In genomic region chr1:27307851-27308598, GRCh38 we compare ENCODE assay signal across 17 cellular contexts. TPM values are rescaled to one million over a fixed set of nuclear protein-coding genes. Genes with fewer than 3 reads are reported as not detected.
DNase-seq lines count a peak whose midpoint lies in the region; ATAC-seq and TF ChIP-seq lines count a peak whose summit lies in the region.
"Had no signal": no experiment of that assay in that cellular context is flagged by ENCODE, and none has a peak within 500 bp of the region (broad histone marks: within the 10 kb centered on the region; RNA-seq: fewer than 3 reads in every experiment).

No MANE protein-coding gene starts in this region.

- H3K27ac ChIP-seq in cardiac muscle cell (peak overlapping the region; percentile 61), iPS-20b (ENCODE audit: low read length) (peak overlapping the region; percentile 59)
- H3K27ac ChIP-seq: gastrocnemius medialis, SK-N-MC had no signal

- H3K9me3 ChIP-seq in cardiac muscle cell (ENCODE audit: low read depth) = no peaks in the 10 kb centered on the region
- no peaks in the 10 kb centered on the region for H3K9me3 ChIP-seq in iPS-20b (ENCODE audit: insufficient read depth, low read depth, low read length)
- H3K9me3 ChIP-seq: gastrocnemius medialis had no signal

- TF ChIP-seq CTCF in cardiac muscle cell (IDR thresholded peaks at IDR 0.05; ENCODE audit: low read depth, low read length) = no peak

- DNase-seq in cardiac muscle cell (ENCODE audit: low read depth in 1 of 2, low spot score in 1 of 2) (peak in 1 of 2 donors; percentile 33), Right ventricle myocardium inferior (ENCODE audit: missing footprints) (no peak), NCI-H510A (lab: John Stamatoyannopoulos, UW) (peak; percentile 60), putamen (ENCODE audit: low spot score) (no peak), RKO (ENCODE audit: low spot score) (no peak), anterior cingulate cortex (lab: John Stamatoyannopoulos, UW) (no peak)
- DNase-seq: activated CD4-positive, alpha-beta T cell treated with anti-CD3 and anti-CD28 coated beads, Interleukin-2, amount 10 ng/mL, durations not matched to agents 24 days and 14 days; activated naive CD4-positive, alpha-beta T cell treated with anti-CD3 and anti-CD28 coated beads, Interleukin-2, amount 10 ng/mL, durations not matched to agents 7 days and 5 days; CD8-positive, alpha-beta memory T cell; cortex of kidney; gastrocnemius medialis; HCEC 1CT; NCI-H2081 treated with DMSO at 0.1 percent for 48 hours had no signal

- peaks cover 16% of the 10 kb centered on the region for H3K4me1 ChIP-seq in cardiac muscle cell (ENCODE audit: low read depth)
- H3K4me1 ChIP-seq in iPS-20b (ENCODE audit: insufficient read depth, low read length) = peaks cover 18% of the 10 kb centered on the region; the same call in 1 of the 2 replicates
- H3K4me1 ChIP-seq: gastrocnemius medialis had no signal

- H3K4me3 ChIP-seq in cardiac muscle cell (no peak overlapping the region), iPS-20b (ENCODE audit: low read length) (peak overlapping the region; percentile 10; the same call in 1 of the 2 replicates)
- H3K4me3 ChIP-seq: gastrocnemius medialis, lung, SK-N-MC had no signal

- intact Hi-C loops in Right ventricle myocardium inferior (cut with DNase I) = no loop called here

- ATAC-seq in Right ventricle myocardium inferior (no peak), GM18498 (IDR thresholded peaks at IDR 0.05; ENCODE audit: unreplicated experiment) (no peak)
- ATAC-seq: gastrocnemius medialis had no signal

- H3K9ac ChIP-seq in iPS-20b (ENCODE audit: low read depth, low read length) = peak overlapping the region; percentile 57; the same call in 1 of the 2 replicates

- H3K36me3 ChIP-seq in cardiac muscle cell = no peaks in the 10 kb centered on the region
- no peaks in the 10 kb centered on the region for H3K36me3 ChIP-seq in iPS-20b (ENCODE audit: insufficient read depth, low read depth, low read length)

- H3K27me3 ChIP-seq in cardiac muscle cell (no peaks in the 10 kb centered on the region), iPS-20b (ENCODE audit: insufficient read depth, low read length) (no peaks in the 10 kb centered on the region)
- H3K27me3 ChIP-seq: gastrocnemius medialis had no signal

RNA-seq across cellular contexts. Expression of gene TMEM222, which starts 13.9 kb away (rescaled TPM):
- total RNA-seq in cardiac muscle cell (32.1 and 39.6 TPM in 2 replicates), Right ventricle myocardium inferior (17.9 TPM)
- polyA plus RNA-seq in cardiac muscle cell = 55.2 and 60.5 TPM in 2 replicates

RNA-seq across cellular contexts. Expression of gene SYTL1, which starts 33.8 kb away (rescaled TPM):
- total RNA-seq in cardiac muscle cell = 14.7 and 23.5 TPM in 2 replicates
- 31.8 and 44.1 TPM in 2 replicates for polyA plus RNA-seq in cardiac muscle cell
- 0.78 TPM for total RNA-seq in Right ventricle myocardium inferior

RNA-seq across cellular contexts. Expression of gene MAP3K6, which starts 58.7 kb away (rescaled TPM):
- total RNA-seq in cardiac muscle cell = 13.6 and 17.1 TPM in 2 replicates
- 12.7 and 17.8 TPM in 2 replicates for polyA plus RNA-seq in cardiac muscle cell
- total RNA-seq in Right ventricle myocardium inferior = 51.3 TPM
